ENCODE assay signal across 11 cellular contexts in genomic region chr4:139675156-139675555, GRCh38. TPM values are rescaled to one million over a fixed set of nuclear protein-coding genes. Genes with fewer than 3 reads are reported as not detected.
DNase-seq lines count a peak whose midpoint lies in the region; ATAC-seq and TF ChIP-seq lines count a peak whose summit lies in the region.
"Had no signal": no experiment of that assay in that cellular context is flagged by ENCODE, and none has a peak within 500 bp of the region (broad histone marks: within the 10 kb centered on the region; RNA-seq: fewer than 3 reads in every experiment).

No MANE protein-coding gene starts in this region.

- 46 to 74% (median 60%) methylated on average over 5 of the region's 5 CpGs for WGBS in spleen, 5 donors

- peak overlapping the region; percentile 45 for H3K4me2 ChIP-seq in Karpas-422 (ENCODE audit: low read depth, low read length, poor library complexity, severe bottlenecking)

- peaks cover 3% of the 10 kb centered on the region for H3K36me3 Mint-ChIP-seq in effector memory CD8-positive, alpha-beta T cell (ENCODE audit: insufficient read depth)

- no peaks in the 10 kb centered on the region for H3K9me3 Mint-ChIP-seq in effector memory CD8-positive, alpha-beta T cell
- H3K9me3 Mint-ChIP-seq: activated CD4-positive, alpha-beta T cell treated with anti-CD3 and anti-CD28 coated beads, Interleukin-2, amount 10 ng/mL, durations not matched to agents 7 days and 5 days; H9 had no signal

- H3K36me3 ChIP-seq in Karpas-422 (ENCODE audit: insufficient read depth, low read length): peaks cover 18% of the 10 kb centered on the region
- peaks cover 0 to 45% (median 7%) of the 10 kb centered on the region in 6 donors for H3K36me3 ChIP-seq in spleen

- peak; percentile 88 for DNase-seq in Karpas-422
- DNase-seq in effector memory CD8-positive, alpha-beta T cell: no peak
- no peak for DNase-seq in spleen
- no peak for DNase-seq in H4 (ENCODE audit: low spot score)
- no peak for DNase-seq in ecto neural progenitor cell (ENCODE audit: low spot score)
- DNase-seq: activated CD4-positive, alpha-beta T cell treated with anti-CD3 and anti-CD28 coated beads, Interleukin-2, amount 10 ng/mL, durations not matched to agents 7 days and 5 days; H9; NCI-H2029 had no signal

- no peak overlapping the region for H3K4me3 Mint-ChIP-seq in effector memory CD8-positive, alpha-beta T cell
- H3K4me3 Mint-ChIP-seq: activated CD4-positive, alpha-beta T cell treated with anti-CD3 and anti-CD28 coated beads, Interleukin-2, amount 10 ng/mL, durations not matched to agents 7 days and 5 days; H9 had no signal

- H4K20me1 ChIP-seq in Karpas-422 (ENCODE audit: insufficient read depth, low read depth, low read length): no peaks in the 10 kb centered on the region

- TF ChIP-seq CTCF in spleen (IDR thresholded peaks at IDR 0.05 in 8 of 11, conservative IDR thresholded peaks at IDR 0.05 in 3 of 11): no peak

- intact Hi-C loops in spleen (cut with DNase I; ENCODE audit: low total_unique reads): no loop called here

- no peak overlapping the region for H3K27ac Mint-ChIP-seq in effector memory CD8-positive, alpha-beta T cell
- H3K27ac Mint-ChIP-seq: activated CD4-positive, alpha-beta T cell treated with anti-CD3 and anti-CD28 coated beads, Interleukin-2, amount 10 ng/mL, durations not matched to agents 7 days and 5 days; H9 had no signal

- H3K4me1 ChIP-seq in Karpas-422 (ENCODE audit: low read length): peaks cover 16% of the 10 kb centered on the region
- peaks cover 0 to 32% (median 12%) of the 10 kb centered on the region in 6 donors for H3K4me1 ChIP-seq in spleen

- no peaks in the 10 kb centered on the region for H3K9me2 ChIP-seq in Karpas-422 (replicated peaks; ENCODE audit: insufficient read depth, low read length)

- H3K4me3 ChIP-seq in Karpas-422 (ENCODE audit: low read length) (peak overlapping the region; percentile 6; the same call in 1 of the 2 replicates), spleen (no peak overlapping the region)

- H3K27ac ChIP-seq in Karpas-422 (ENCODE audit: low read length): peak overlapping the region; percentile 63
- H3K27ac ChIP-seq in spleen: peak overlapping the region in 5 of 8 donors; percentile 43 to 70 (median 58)

- H3K9me3 ChIP-seq in Karpas-422 (ENCODE audit: low read length): no peaks in the 10 kb centered on the region
- H3K9me3 ChIP-seq in spleen: no peaks in the 10 kb centered on the region

- TF ChIP-seq POLR2A in spleen (IDR thresholded peaks at IDR 0.05): no peak

- H3K27me3 ChIP-seq in Karpas-422 (ENCODE audit: low read length): no peaks in the 10 kb centered on the region
- H3K27me3 ChIP-seq in spleen (replicated peaks in 1 of 7): no peaks in the 10 kb centered on the region

- peak overlapping the region; percentile 9; the same call in 1 of the 2 replicates for H3K9ac ChIP-seq in Karpas-422 (ENCODE audit: low read length)

- no peaks in the 10 kb centered on the region for H3K27me3 Mint-ChIP-seq in effector memory CD8-positive, alpha-beta T cell
- H3K27me3 Mint-ChIP-seq: activated CD4-positive, alpha-beta T cell treated with anti-CD3 and anti-CD28 coated beads, Interleukin-2, amount 10 ng/mL, durations not matched to agents 7 days and 5 days had no signal

- ATAC-seq in GM18870 (IDR thresholded peaks at IDR 0.05; ENCODE audit: unreplicated experiment): peak; percentile 50
- ATAC-seq in effector memory CD8-positive, alpha-beta T cell (replicated peaks): peak; percentile 31
- ATAC-seq in GM21529 (IDR thresholded peaks at IDR 0.05; ENCODE audit: unreplicated experiment): no peak
- ATAC-seq in GM21825 (IDR thresholded peaks at IDR 0.05; ENCODE audit: unreplicated experiment): no peak

- no peak overlapping the region for H2AFZ ChIP-seq in Karpas-422 (ENCODE audit: low read length)

- no peaks in the 10 kb centered on the region for H3K4me1 Mint-ChIP-seq in effector memory CD8-positive, alpha-beta T cell (ENCODE audit: low read depth in 2 of 2)

- peaks cover 40% of the 10 kb centered on the region for H3K79me2 ChIP-seq in Karpas-422 (ENCODE audit: low read length)

RNA-seq across cellular contexts. Expression of gene MGST2, which starts 9.5 kb away (rescaled TPM):
- 34.7 and 55.8 TPM in 2 replicates for total RNA-seq in Karpas-422 (2014; rRNA removed; shearing (Covaris generic); ENCODE audit: low replicate concordance)
- 100 to 1,000 TPM in 1 of 7 donors, 10 to 100 TPM in 6; 41.5 to 114 (median 67.3) TPM for total RNA-seq in spleen
- polyA plus RNA-seq in spleen: 10 to 100 TPM; 26.9 to 54.1 (median 50.6) TPM
- total RNA-seq in H4 (2014; rRNA removed; shearing (Covaris generic)): 1.6 TPM in 1 of 2 replicates, not detected in the other

Comparison
In these comparisons a context has a peak if more than half of its experiments do, and no peak if none do; other contexts are left out.
1. ATAC-seq: peak in GM18870 (single experiment) and effector memory CD8-positive, alpha-beta T cell (single experiment); none in GM21529 (single experiment) and GM21825 (single experiment).
2. RNA of gene MGST2, which starts 9.5 kb away (total RNA-seq): 41.5 to 114 TPM in spleen and 34.7 to 55.8 TPM in Karpas-422; 1.6 TPM in H4; every median in the first group is over 10 times any median in the second.